In genomic region chr1:148049113-148049491, GRCh38 we compare ENCODE assay signal across 8 cellular contexts.
DNase-seq lines count a peak whose midpoint lies in the region; ATAC-seq and TF ChIP-seq lines count a peak whose summit lies in the region.
"Not testable (repeated sequence)": the region's sequence is repeated elsewhere in the genome, so short reads cannot be mapped to it uniquely, and the experiment has no call there.

No MANE protein-coding gene starts in this region.

- TF ChIP-seq POLR2A in breast epithelium (IDR thresholded peaks at IDR 0.05); lower leg skin (IDR thresholded peaks at IDR 0.05); stomach (IDR thresholded peaks at IDR 0.05): not testable (repeated sequence)

- POLR2A ChIA-PET in CD8-positive, alpha-beta memory T cell (lab: Charles Lee), result not testable (repeated sequence)

- intact Hi-C loops in breast epithelium (cut with DNase I; ENCODE audit: low total_unique reads); lower leg skin (cut with DNase I; ENCODE audit: low total_unique reads); stomach (cut with DNase I; ENCODE audit: low total_unique reads): not testable (repeated sequence)

- CTCF ChIA-PET in CD8-positive, alpha-beta memory T cell (lab: Charles Lee), result not testable (repeated sequence)

- not testable (repeated sequence) for H3K36me3 ChIP-seq in CD8-positive, alpha-beta memory T cell (ENCODE audit: insufficient read depth, low read length); breast epithelium; stomach

- not testable (repeated sequence) for H3K4me3 ChIP-seq in CD8-positive, alpha-beta memory T cell (ENCODE audit: low read length)
- H3K4me3 ChIP-seq in breast epithelium (peak overlapping the region; percentile 21 to 58 (median 33)), fibroblast of pulmonary artery (replicated peaks; ENCODE audit: low read depth, low read length) (peak overlapping the region; percentile 39), lower leg skin (ENCODE audit: low read depth, poor library complexity, severe bottlenecking) (peak overlapping the region; percentile 9), stomach (peak overlapping the region; percentile 17 to 32 (median 20))

- DNase-seq in CD8-positive, alpha-beta memory T cell; T-helper 2 cell treated with Interferon-gamma antibody and Interleukin-4, amounts not matched to agents 5 μg/mL and 100 μg/mL, for 36 hours (ENCODE audit: low spot score); breast epithelium (ENCODE audit: low spot score in 2 of 2); lower leg skin (ENCODE audit: low spot score in 2 of 2); stomach: not testable (repeated sequence)
- DNase-seq in activated T-cell treated with anti-CD3 and anti-CD28 coated beads, Interleukin-2, amount 50 U/mL, for 4 hours, result peak; percentile 26
- DNase-seq in fibroblast of pulmonary artery (ENCODE audit: low read depth) (peak; percentile 0), retina (peak; percentile 47)

- WGBS in lower leg skin, 2 donors, result 1 to 2% methylated on average over 21 to 23 of the region's 25 CpGs
- 0 to 8% (median 4%) methylated on average over 20 to 25 of the region's 25 CpGs for WGBS in stomach, 5 donors

- H3K4me1 Mint-ChIP-seq in CD8-positive, alpha-beta memory T cell; T-helper 2 cell treated with Interferon-gamma antibody and Interleukin-4, amounts not matched to agents 5 μg/mL and 100 μg/mL, for 36 hours (ENCODE audit: low read depth); activated T-cell treated with anti-CD3 and anti-CD28 coated beads, Interleukin-2, amount 50 U/mL, for 4 hours (ENCODE audit: low read depth): not testable (repeated sequence)

- H3K4me1 ChIP-seq in CD8-positive, alpha-beta memory T cell (ENCODE audit: insufficient read depth, low read length); breast epithelium: not testable (repeated sequence)
- H3K4me1 ChIP-seq in stomach, result peaks cover 0 to 10% (median 6%) of the 10 kb centered on the region in 4 donors

- ATAC-seq in activated T-cell treated with anti-CD3 and anti-CD28 coated beads, Interleukin-2, amount 50 U/mL, for 4 hours, result peak; percentile 26 to 49

- not testable (repeated sequence) for H3K9me3 Mint-ChIP-seq in CD8-positive, alpha-beta memory T cell; T-helper 2 cell treated with Interferon-gamma antibody and Interleukin-4, amounts not matched to agents 5 μg/mL and 100 μg/mL, for 36 hours; activated T-cell treated with anti-CD3 and anti-CD28 coated beads, Interleukin-2, amount 50 U/mL, for 4 hours

- H3K27me3 ChIP-seq in CD8-positive, alpha-beta memory T cell (ENCODE audit: insufficient read depth, low read length, poor library complexity, severe bottlenecking); breast epithelium: not testable (repeated sequence)
- peaks cover 0 to 27% (median 10%) of the 10 kb centered on the region in 3 donors for H3K27me3 ChIP-seq in stomach

- peak overlapping the region in 6 of 7 donors; percentile 50 to 88 (median 68) for H3K4me3 Mint-ChIP-seq in CD8-positive, alpha-beta memory T cell
- H3K4me3 Mint-ChIP-seq in T-helper 2 cell treated with Interferon-gamma antibody and Interleukin-4, amounts not matched to agents 5 μg/mL and 100 μg/mL, for 36 hours, result peak overlapping the region; percentile 71
- peak overlapping the region; percentile 80 for H3K4me3 Mint-ChIP-seq in activated T-cell treated with anti-CD3 and anti-CD28 coated beads, Interleukin-2, amount 50 U/mL, for 4 hours

- not testable (repeated sequence) for H3K36me3 Mint-ChIP-seq in CD8-positive, alpha-beta memory T cell; T-helper 2 cell treated with Interferon-gamma antibody and Interleukin-4, amounts not matched to agents 5 μg/mL and 100 μg/mL, for 36 hours (ENCODE audit: low read depth); activated T-cell treated with anti-CD3 and anti-CD28 coated beads, Interleukin-2, amount 50 U/mL, for 4 hours (ENCODE audit: insufficient read depth)

- H3K27me3 Mint-ChIP-seq in CD8-positive, alpha-beta memory T cell, result peaks cover 8 to 12% of the 10 kb centered on the region in 2 donors
- H3K27me3 Mint-ChIP-seq in T-helper 2 cell treated with Interferon-gamma antibody and Interleukin-4, amounts not matched to agents 5 μg/mL and 100 μg/mL, for 36 hours (ENCODE audit: low read depth), result not testable (repeated sequence)
- peaks cover 12% of the 10 kb centered on the region for H3K27me3 Mint-ChIP-seq in activated T-cell treated with anti-CD3 and anti-CD28 coated beads, Interleukin-2, amount 50 U/mL, for 4 hours (ENCODE audit: low read depth)

- not testable (repeated sequence) for H3K27ac ChIP-seq in CD8-positive, alpha-beta memory T cell (ENCODE audit: low read depth, low read length); breast epithelium; stomach

- H3K9me3 ChIP-seq in CD8-positive, alpha-beta memory T cell (ENCODE audit: low read length); breast epithelium; stomach: not testable (repeated sequence)

- not testable (repeated sequence) for TF ChIP-seq CTCF in breast epithelium (IDR thresholded peaks at IDR 0.05); fibroblast of pulmonary artery (IDR thresholded peaks at IDR 0.05; ENCODE audit: low read length, missing control alignments); lower leg skin (IDR thresholded peaks at IDR 0.05); stomach (IDR thresholded peaks at IDR 0.05)

- H3K27ac Mint-ChIP-seq in CD8-positive, alpha-beta memory T cell; T-helper 2 cell treated with Interferon-gamma antibody and Interleukin-4, amounts not matched to agents 5 μg/mL and 100 μg/mL, for 36 hours: not testable (repeated sequence)

- TF ChIP-seq EP300 in stomach (IDR thresholded peaks at IDR 0.05), result not testable (repeated sequence)
